9 cellular contexts compared by ENCODE assay signal in the genomic region with DNA sequence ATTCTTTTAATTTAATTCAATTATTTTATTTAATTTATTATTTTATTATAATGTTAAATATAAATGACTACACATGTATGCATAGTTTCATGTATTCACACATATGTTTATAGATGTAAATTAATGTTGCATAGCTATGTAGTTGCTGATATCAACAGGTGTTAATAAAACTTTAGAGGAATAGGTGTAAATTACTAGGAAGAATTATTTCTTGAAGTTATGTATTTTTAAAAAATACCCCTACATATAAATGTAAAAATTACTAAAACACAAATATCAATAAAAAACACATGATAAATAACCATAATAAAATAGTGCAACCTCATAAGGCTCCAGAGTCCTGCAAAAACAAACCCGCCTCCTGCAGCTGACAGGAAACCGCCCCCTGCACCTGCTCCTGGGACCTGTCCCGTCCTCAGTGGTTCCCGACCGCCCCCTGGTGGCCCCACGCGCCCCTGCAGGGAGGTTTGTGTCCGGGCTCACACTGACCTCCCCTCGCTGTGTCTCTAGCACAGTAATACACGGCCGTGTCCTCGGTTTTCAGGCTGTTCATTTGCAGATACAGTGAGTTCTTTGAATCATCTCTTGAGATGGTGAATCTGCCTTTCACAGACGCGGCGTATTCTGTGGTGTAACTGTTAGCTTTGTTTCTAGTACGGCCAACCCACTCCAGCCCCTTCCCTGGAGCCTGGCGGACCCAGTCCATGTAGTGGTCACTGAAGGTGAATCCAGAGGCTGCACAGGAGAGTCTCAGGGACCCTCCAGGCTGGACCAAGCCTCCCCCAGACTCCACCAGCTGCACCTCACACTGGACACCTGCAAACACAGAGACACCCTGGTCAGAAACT.
A peak's percentile ranks its signal among the peaks of the same experiment; 100 is the strongest.
DNase-seq lines count a peak whose midpoint lies in the region; ATAC-seq and TF ChIP-seq lines count a peak whose summit lies in the region.
"Had no signal": no experiment of that assay in that cellular context is flagged by ENCODE, and none has a peak within 500 bp of the region (broad histone marks: within the 10 kb centered on the region; RNA-seq: fewer than 3 reads in every experiment).

No MANE protein-coding gene starts in this region.

- H3K36me3 ChIP-seq in vagina, result no peaks in the 10 kb centered on the region

- H3K27ac ChIP-seq in dorsolateral prefrontal cortex (no peak overlapping the region), vagina (no peak overlapping the region)
- H3K27ac ChIP-seq: epithelial cell of prostate had no signal

- H3K27me3 ChIP-seq in dorsolateral prefrontal cortex (peaks cover 0 to 97% (median 39%) of the 10 kb centered on the region in 45 donors), vagina (no peaks in the 10 kb centered on the region)

- no peaks in the 10 kb centered on the region for H3K4me1 ChIP-seq in vagina

- TF ChIP-seq POLR2A in vagina (IDR thresholded peaks at IDR 0.05), result no peak

- peak in 53 of 56 donors; percentile 16 to 62 (median 46) for TF ChIP-seq CTCF in dorsolateral prefrontal cortex (IDR thresholded peaks at IDR 0.05 in 54 of 56, conservative IDR thresholded peaks at IDR 0.05 in 2 of 56; ENCODE audit: low read depth in 1 of 56, partially characterized antibody in 56 of 56)
- no peak for TF ChIP-seq CTCF in omental fat pad (IDR thresholded peaks at IDR 0.05)
- peak in 2 of 3 experiments; percentile 10 to 28 for TF ChIP-seq CTCF in vagina (IDR thresholded peaks at IDR 0.05)

- no peaks in the 10 kb centered on the region for H3K9me3 ChIP-seq in vagina

- DNase-seq in SIG-M5 treated with dmso at 0.1 percent for 504 hours (lab: John Stamatoyannopoulos, UW; ENCODE audit: unreplicated experiment) (peak; percentile 8), SIG-M5 (lab: John Stamatoyannopoulos, UW) (no peak), NCI-H2029 (lab: John Stamatoyannopoulos, UW) (peak; percentile 62), dorsolateral prefrontal cortex (peak in 4 of 10 donors; percentile 24 to 45 (median 44)), omental fat pad (ENCODE audit: low spot score) (peak; percentile 66), vagina (ENCODE audit: extremely low spot score in 2 of 2) (no peak)
- peak; percentile 68 to 76 for DNase-seq in activated CD4-positive, alpha-beta T cell treated with anti-CD3 and anti-CD28 coated beads for 24 hours (ENCODE audit: low read depth in 2 of 2)

- intact Hi-C loops in dorsolateral prefrontal cortex (cut with DNase I) (no loop called here), vagina (cut with DNase I) (no loop called here)

- H3K4me3 ChIP-seq in dorsolateral prefrontal cortex (no peak overlapping the region), vagina (no peak overlapping the region)

- ATAC-seq in omental fat pad (ENCODE audit: low FRiP score) (no peak), HG02571 (IDR thresholded peaks at IDR 0.05; ENCODE audit: unreplicated experiment) (no peak)

Comparison
In these comparisons a context has a peak if more than half of its experiments do, and no peak if none do; other contexts are left out.
1. DNase-seq: peak in SIG-M5 treated with dmso at 0.1 percent for 504 hours (single experiment), NCI-H2029 (single experiment), activated CD4-positive, alpha-beta T cell treated with anti-CD3 and anti-CD28 coated beads for 24 hours (2 of 2) and omental fat pad (single experiment); none in SIG-M5 (single experiment) and vagina (0 of 2).
2. CTCF ChIP-seq: peak in dorsolateral prefrontal cortex (53 of 56) and vagina (2 of 3); none in omental fat pad (0 of 3).